In genomic region chr18:62312851-62313250, GRCh38 we compare ENCODE assay signal across 16 cellular contexts. TPM values are rescaled to one million over a fixed set of nuclear protein-coding genes. Genes with fewer than 3 reads are reported as not detected.
DNase-seq lines count a peak whose midpoint lies in the region; ATAC-seq and TF ChIP-seq lines count a peak whose summit lies in the region.
"Had no signal": no experiment of that assay in that cellular context is flagged by ENCODE, and none has a peak within 500 bp of the region (broad histone marks: within the 10 kb centered on the region; RNA-seq: fewer than 3 reads in every experiment).

No MANE protein-coding gene starts in this region.

- no peak overlapping the region for H3K4me3 Mint-ChIP-seq in activated CD4-positive, alpha-beta T cell treated with anti-CD3 and anti-CD28 coated beads, Interleukin-2, amount 10 ng/mL, durations not matched to agents 24 days and 14 days
- H3K4me3 Mint-ChIP-seq: CD4-positive, alpha-beta memory T cell had no signal

- ATAC-seq in GM18499 (IDR thresholded peaks at IDR 0.05; ENCODE audit: insufficient read depth, unreplicated experiment) (peak; percentile 54), GM18868 (IDR thresholded peaks at IDR 0.05; ENCODE audit: unreplicated experiment) (peak; percentile 86), HG02870 (IDR thresholded peaks at IDR 0.05; ENCODE audit: unreplicated experiment) (peak; percentile 82), esophagus mucosa (peak; percentile 13), HG03045 (IDR thresholded peaks at IDR 0.05; ENCODE audit: unreplicated experiment) (no peak)
- ATAC-seq: HCT116 had no signal

- TF ChIP-seq EP300 in transverse colon (IDR thresholded peaks at IDR 0.05; ENCODE audit: low read depth): no peak

- H3K27ac ChIP-seq in testis: no peak overlapping the region
- H3K27ac ChIP-seq in transverse colon: no peak overlapping the region
- H3K27ac ChIP-seq: C4-2B, GM23248 had no signal

- H3K4me1 Mint-ChIP-seq in activated CD4-positive, alpha-beta T cell treated with anti-CD3 and anti-CD28 coated beads, Interleukin-2, amount 10 ng/mL, durations not matched to agents 24 days and 14 days: no peaks in the 10 kb centered on the region
- H3K4me1 Mint-ChIP-seq: CD4-positive, alpha-beta memory T cell had no signal

- no peaks in the 10 kb centered on the region for H3K9me3 Mint-ChIP-seq in activated CD4-positive, alpha-beta T cell treated with anti-CD3 and anti-CD28 coated beads, Interleukin-2, amount 10 ng/mL, durations not matched to agents 24 days and 14 days
- H3K9me3 Mint-ChIP-seq: CD4-positive, alpha-beta memory T cell had no signal

- H3K27me3 Mint-ChIP-seq in activated CD4-positive, alpha-beta T cell treated with anti-CD3 and anti-CD28 coated beads, Interleukin-2, amount 10 ng/mL, durations not matched to agents 24 days and 14 days: peaks cover 17% of the 10 kb centered on the region
- H3K27me3 Mint-ChIP-seq: CD4-positive, alpha-beta memory T cell had no signal

- H3K4me3 ChIP-seq in testis: no peak overlapping the region
- no peak overlapping the region for H3K4me3 ChIP-seq in transverse colon
- H3K4me3 ChIP-seq: GM23248 had no signal

- intact Hi-C loops in testis (cut with DNase I; ENCODE audit: low total_unique reads) (no loop called here), transverse colon (cut with DNase I; ENCODE audit: low total_unique reads) (no loop called here)
- intact Hi-C loops in activated CD4-positive, alpha-beta T cell treated with anti-CD3 and anti-CD28 coated beads, Interleukin-2, amount 10 ng/mL, durations not matched to agents 24 days and 14 days (cut with micrococcal nuclease): no loop called here

- H3K27me3 ChIP-seq in testis (no peaks in the 10 kb centered on the region), transverse colon (no peaks in the 10 kb centered on the region)
- H3K27me3 ChIP-seq: BE2C had no signal

- TF ChIP-seq POLR2A in testis (IDR thresholded peaks at IDR 0.05) (no peak), transverse colon (IDR thresholded peaks at IDR 0.05) (no peak)

- peaks cover 19% of the 10 kb centered on the region for H3K36me3 Mint-ChIP-seq in activated CD4-positive, alpha-beta T cell treated with anti-CD3 and anti-CD28 coated beads, Interleukin-2, amount 10 ng/mL, durations not matched to agents 24 days and 14 days (ENCODE audit: low read depth)

- in situ Hi-C loops in transverse colon (cut with MboI; ENCODE audit: low pct_ligation_motif_present in 1 of 4, low pct_unique_long_range_greater_than_20kb in 1 of 4, low sequenced_read_pairs in 3 of 4): no loop called here

- H3K9me3 ChIP-seq in testis: no peaks in the 10 kb centered on the region
- H3K9me3 ChIP-seq in transverse colon: no peaks in the 10 kb centered on the region
- H3K9me3 ChIP-seq: BE2C had no signal

- no peak for DNase-seq in testis
- no peak for DNase-seq in transverse colon
- no peak for DNase-seq in activated CD4-positive, alpha-beta T cell treated with anti-CD3 and anti-CD28 coated beads, Interleukin-2, amount 10 ng/mL, durations not matched to agents 24 days and 14 days
- DNase-seq: BE2C; CD4-positive, alpha-beta memory T cell; DMS79; GM23248; IMR-90; KG1 had no signal

- no peaks in the 10 kb centered on the region for H3K36me3 ChIP-seq in testis (ENCODE audit: low read depth, missing control alignments)
- peaks cover 0 to 11% (median 4%) of the 10 kb centered on the region in 4 donors for H3K36me3 ChIP-seq in transverse colon
- H3K36me3 ChIP-seq: BE2C had no signal

- H3K4me1 ChIP-seq in testis (no peaks in the 10 kb centered on the region), transverse colon (no peaks in the 10 kb centered on the region)
- H3K4me1 ChIP-seq: BE2C had no signal

- WGBS in testis, 2 donors: 86 to 97% methylated on average over 1 of the region's 1 CpG
- WGBS in transverse colon (ENCODE audit: low coverage in 1 of 2), 2 donors: 92 to 93% methylated on average over 1 of the region's 1 CpG

- no peak overlapping the region for H3K27ac Mint-ChIP-seq in activated CD4-positive, alpha-beta T cell treated with anti-CD3 and anti-CD28 coated beads, Interleukin-2, amount 10 ng/mL, durations not matched to agents 24 days and 14 days
- H3K27ac Mint-ChIP-seq: CD4-positive, alpha-beta memory T cell had no signal

- no peak for TF ChIP-seq CTCF in testis (IDR thresholded peaks at IDR 0.05)
- TF ChIP-seq CTCF in transverse colon (IDR thresholded peaks at IDR 0.05): no peak

RNA-seq across cellular contexts. Expression of gene TNFRSF11A, which starts 12.3 kb away (rescaled TPM):
- total RNA-seq in esophagus mucosa (5.7 TPM), testis (1 to 10 TPM; 2.4 to 3.0 TPM), transverse colon (10 to 100 TPM; 23.9 to 59.9 (median 31.6) TPM)
- polyA plus RNA-seq in testis (ENCODE audit: insufficient read depth, low read depth, low replicate concordance): 3.3 TPM
- 14.0 and 16.4 TPM in 2 replicates for total RNA-seq in activated CD4-positive, alpha-beta T cell treated with anti-CD3 and anti-CD28 coated beads, Interleukin-2, amount 10 ng/mL, durations not matched to agents 24 days and 14 days
- polyA plus RNA-seq: IMR-90 had no signal
